Comparison of ENCODE assay signal across 1 cellular context in genomic region chr19:7468840-7469239, GRCh38.
TF ChIP-seq lines count a peak whose summit lies in the region.

No MANE protein-coding gene starts in this region.

TF ChIP-seq in HepG2, 621 proteins besides CTCF, POLR2A, EP300 and RAD21:
- TF ChIP-seq SRSF1 (optimal IDR thresholded peaks at IDR 0.05; ENCODE audit: low read depth, low read length) (no peak), ZNF354B (CRISPR knock-in tag; IDR thresholded peaks at IDR 0.05) (no peak), CBX2 (IDR thresholded peaks at IDR 0.05; ENCODE audit: low read depth, low read length) (no peak), CBX2 (CRISPR knock-in tag; IDR thresholded peaks at IDR 0.05; ENCODE audit: low read depth) (no peak), AGO2 (optimal IDR thresholded peaks at IDR 0.05; ENCODE audit: low read depth, low read length) (peak; percentile 51), MTF2 (CRISPR knock-in tag; IDR thresholded peaks at IDR 0.05; ENCODE audit: borderline replicate concordance) (no peak)
